1 cellular context compared by ENCODE assay signal in genomic region chr5:78359831-78360673, GRCh38.
TF ChIP-seq lines count a peak whose summit lies in the region.

TSS of gene SCAMP1 (plus strand) at chr5:78360617. CDS start at chr5:78360672, 55 bp downstream.

TF ChIP-seq in WTC11, 78 proteins besides CTCF, POLR2A, EP300 and RAD21 (continued from another document):
- TF ChIP-seq, protein P1, sequence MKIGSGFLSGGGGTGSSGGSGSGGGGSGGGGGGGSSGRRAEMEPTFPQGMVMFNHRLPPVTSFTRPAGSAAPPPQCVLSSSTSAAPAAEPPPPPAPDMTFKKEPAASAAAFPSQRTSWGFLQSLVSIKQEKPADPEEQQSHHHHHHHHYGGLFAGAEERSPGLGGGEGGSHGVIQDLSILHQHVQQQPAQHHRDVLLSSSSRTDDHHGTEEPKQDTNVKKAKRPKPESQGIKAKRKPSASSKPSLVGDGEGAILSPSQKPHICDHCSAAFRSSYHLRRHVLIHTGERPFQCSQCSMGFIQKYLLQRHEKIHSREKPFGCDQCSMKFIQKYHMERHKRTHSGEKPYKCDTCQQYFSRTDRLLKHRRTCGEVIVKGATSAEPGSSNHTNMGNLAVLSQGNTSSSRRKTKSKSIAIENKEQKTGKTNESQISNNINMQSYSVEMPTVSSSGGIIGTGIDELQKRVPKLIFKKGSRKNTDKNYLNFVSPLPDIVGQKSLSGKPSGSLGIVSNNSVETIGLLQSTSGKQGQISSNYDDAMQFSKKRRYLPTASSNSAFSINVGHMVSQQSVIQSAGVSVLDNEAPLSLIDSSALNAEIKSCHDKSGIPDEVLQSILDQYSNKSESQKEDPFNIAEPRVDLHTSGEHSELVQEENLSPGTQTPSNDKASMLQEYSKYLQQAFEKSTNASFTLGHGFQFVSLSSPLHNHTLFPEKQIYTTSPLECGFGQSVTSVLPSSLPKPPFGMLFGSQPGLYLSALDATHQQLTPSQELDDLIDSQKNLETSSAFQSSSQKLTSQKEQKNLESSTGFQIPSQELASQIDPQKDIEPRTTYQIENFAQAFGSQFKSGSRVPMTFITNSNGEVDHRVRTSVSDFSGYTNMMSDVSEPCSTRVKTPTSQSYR (CRISPR knock-in tag; IDR thresholded peaks at IDR 0.05): no peak
- TF ChIP-seq ZNF219 (CRISPR knock-in tag; IDR thresholded peaks at IDR 0.05; ENCODE audit: borderline replicate concordance) (no peak), ELF4 (CRISPR knock-in tag; IDR thresholded peaks at IDR 0.05; ENCODE audit: low read depth) (no peak), FOXJ3 (CRISPR knock-in tag; IDR thresholded peaks at IDR 0.05; ENCODE audit: borderline replicate concordance) (no peak), SMAD4 (CRISPR knock-in tag; IDR thresholded peaks at IDR 0.05) (no peak), RORB (CRISPR knock-in tag; IDR thresholded peaks at IDR 0.05) (no peak), IRF2 (CRISPR knock-in tag; IDR thresholded peaks at IDR 0.05; ENCODE audit: borderline replicate concordance, low read depth) (no peak), MLX (CRISPR knock-in tag; IDR thresholded peaks at IDR 0.05) (no peak), NFATC4 (CRISPR knock-in tag; IDR thresholded peaks at IDR 0.05) (no peak), NR3C1 (CRISPR knock-in tag; conservative IDR thresholded peaks at IDR 0.05; ENCODE audit: low read depth) (0 out of 2 replicates have a peak, but pooled peaks have one; percentile 20), MAX (CRISPR knock-in tag; IDR thresholded peaks at IDR 0.05) (no peak; the same call in 1 of the 2 replicates), ZNF425 (CRISPR knock-in tag; conservative IDR thresholded peaks at IDR 0.05) (no peak), ZNF263 (CRISPR knock-in tag; IDR thresholded peaks at IDR 0.05; ENCODE audit: low read depth) (no peak), ZNF396 (CRISPR knock-in tag; IDR thresholded peaks at IDR 0.05; ENCODE audit: borderline replicate concordance) (no peak), ZNF416 (CRISPR knock-in tag; IDR thresholded peaks at IDR 0.05) (no peak), E2F1 (CRISPR knock-in tag; IDR thresholded peaks at IDR 0.05) (no peak), TCF7 (CRISPR knock-in tag; IDR thresholded peaks at IDR 0.05; ENCODE audit: low read depth) (no peak), AFF4 (CRISPR knock-in tag; IDR thresholded peaks at IDR 0.05; ENCODE audit: borderline replicate concordance) (no peak), ARID4B (CRISPR knock-in tag; IDR thresholded peaks at IDR 0.05; ENCODE audit: borderline replicate concordance) (peak; percentile 75; the same call in 1 of the 2 replicates), EMX1 (CRISPR knock-in tag; IDR thresholded peaks at IDR 0.05) (no peak), SOX15 (CRISPR knock-in tag; IDR thresholded peaks at IDR 0.05) (no peak), ZNF423 (CRISPR knock-in tag; IDR thresholded peaks at IDR 0.05) (peak; percentile 51; the same call in 1 of the 2 replicates), FOXP1 (CRISPR knock-in tag; IDR thresholded peaks at IDR 0.05; ENCODE audit: borderline replicate concordance) (peak; percentile 88; the same call in 1 of the 2 replicates), GTF2I (CRISPR knock-in tag; conservative IDR thresholded peaks at IDR 0.05) (no peak), E2F5 (CRISPR knock-in tag; IDR thresholded peaks at IDR 0.05) (peak; percentile 76; the same call in 1 of the 2 replicates)
- TF ChIP-seq, protein P2, sequence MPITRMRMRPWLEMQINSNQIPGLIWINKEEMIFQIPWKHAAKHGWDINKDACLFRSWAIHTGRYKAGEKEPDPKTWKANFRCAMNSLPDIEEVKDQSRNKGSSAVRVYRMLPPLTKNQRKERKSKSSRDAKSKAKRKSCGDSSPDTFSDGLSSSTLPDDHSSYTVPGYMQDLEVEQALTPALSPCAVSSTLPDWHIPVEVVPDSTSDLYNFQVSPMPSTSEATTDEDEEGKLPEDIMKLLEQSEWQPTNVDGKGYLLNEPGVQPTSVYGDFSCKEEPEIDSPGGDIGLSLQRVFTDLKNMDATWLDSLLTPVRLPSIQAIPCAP (CRISPR knock-in tag; IDR thresholded peaks at IDR 0.05): no peak
- TF ChIP-seq, protein P3, sequence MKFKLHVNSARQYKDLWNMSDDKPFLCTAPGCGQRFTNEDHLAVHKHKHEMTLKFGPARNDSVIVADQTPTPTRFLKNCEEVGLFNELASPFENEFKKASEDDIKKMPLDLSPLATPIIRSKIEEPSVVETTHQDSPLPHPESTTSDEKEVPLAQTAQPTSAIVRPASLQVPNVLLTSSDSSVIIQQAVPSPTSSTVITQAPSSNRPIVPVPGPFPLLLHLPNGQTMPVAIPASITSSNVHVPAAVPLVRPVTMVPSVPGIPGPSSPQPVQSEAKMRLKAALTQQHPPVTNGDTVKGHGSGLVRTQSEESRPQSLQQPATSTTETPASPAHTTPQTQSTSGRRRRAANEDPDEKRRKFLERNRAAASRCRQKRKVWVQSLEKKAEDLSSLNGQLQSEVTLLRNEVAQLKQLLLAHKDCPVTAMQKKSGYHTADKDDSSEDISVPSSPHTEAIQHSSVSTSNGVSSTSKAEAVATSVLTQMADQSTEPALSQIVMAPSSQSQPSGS (CRISPR knock-in tag; IDR thresholded peaks at IDR 0.05; ENCODE audit: borderline replicate concordance, low read depth): no peak
- TF ChIP-seq, protein P4, sequence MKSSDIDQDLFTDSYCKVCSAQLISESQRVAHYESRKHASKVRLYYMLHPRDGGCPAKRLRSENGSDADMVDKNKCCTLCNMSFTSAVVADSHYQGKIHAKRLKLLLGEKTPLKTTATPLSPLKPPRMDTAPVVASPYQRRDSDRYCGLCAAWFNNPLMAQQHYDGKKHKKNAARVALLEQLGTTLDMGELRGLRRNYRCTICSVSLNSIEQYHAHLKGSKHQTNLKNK (CRISPR knock-in tag; IDR thresholded peaks at IDR 0.05): no peak
